9 cellular contexts compared by ENCODE assay signal in the genomic region with DNA sequence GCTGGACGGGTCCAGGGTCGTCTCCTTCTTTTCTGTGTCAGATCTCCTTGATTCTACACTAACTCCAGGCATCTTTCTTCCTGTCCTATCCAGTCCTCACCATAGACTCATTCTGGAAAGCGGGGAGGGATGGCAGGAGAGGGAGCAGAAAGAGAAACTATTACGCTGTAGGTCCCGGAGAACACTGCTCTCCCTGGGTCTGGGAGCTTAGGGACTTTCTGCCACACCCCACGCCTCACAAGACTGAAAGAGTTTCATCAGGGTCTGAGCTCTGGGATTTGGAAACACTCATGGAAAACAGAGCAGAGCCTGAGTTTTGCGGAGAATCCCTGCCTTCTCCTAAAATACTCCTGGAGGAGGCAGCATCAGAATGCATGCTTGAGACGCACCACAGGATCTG. TPM values are rescaled to one million over a fixed set of nuclear protein-coding genes. Genes with fewer than 3 reads are reported as not detected.
DNase-seq lines count a peak whose midpoint lies in the region; ATAC-seq, FAIRE-seq and TF ChIP-seq lines count a peak whose summit lies in the region.
"Had no signal": no experiment of that assay in that cellular context is flagged by ENCODE, and none has a peak within 500 bp of the region (broad histone marks: within the 10 kb centered on the region; RNA-seq: fewer than 3 reads in every experiment).

No MANE protein-coding gene starts in this region.

- H3K4me3 Mint-ChIP-seq in activated T-cell treated with anti-CD3 and anti-CD28 coated beads, Interleukin-2, amount 50 U/mL, for 4 hours: no peak overlapping the region

- H3K4me3 ChIP-seq in keratinocyte (ENCODE audit: control insufficient read depth in 2 of 3, extremely low read depth in 1 of 3, insufficient read depth in 2 of 3, low read depth in 1 of 3, low read length in 3 of 3) (no peak overlapping the region), spleen (peak overlapping the region in 1 of 8 donors; percentile 23)

- H3K9me3 Mint-ChIP-seq in activated T-cell treated with anti-CD3 and anti-CD28 coated beads, Interleukin-2, amount 50 U/mL, for 4 hours: no peaks in the 10 kb centered on the region

- intact Hi-C loops in spleen (cut with DNase I; ENCODE audit: low total_unique reads): no loop called here

- dilution Hi-C loops in keratinocyte (cut with MboI; ENCODE audit: extremely low pct_ligation_motif_present, low sequenced_read_pairs): no loop called here

- H3K9ac ChIP-seq in keratinocyte (ENCODE audit: control insufficient read depth, extremely low read depth, insufficient read depth, low read length): no peak overlapping the region

- DNase-seq in GM12891 (ENCODE audit: insufficient read length, low spot score): no peak
- DNase-seq in amniotic stem cell (lab: John Stamatoyannopoulos, UW): peak; percentile 7
- DNase-seq in keratinocyte (ENCODE audit: low read depth, low spot score): no peak
- DNase-seq in spleen: no peak
- DNase-seq in effector CD8-positive, alpha-beta T cell (lab: John Stamatoyannopoulos, UW): no peak
- DNase-seq in activated T-cell treated with anti-CD3 and anti-CD28 coated beads, Interleukin-2, amount 50 U/mL, for 4 hours: no peak
- no peak for DNase-seq in G401 (ENCODE audit: low spot score)
- no peak for DNase-seq in NCI-H345 treated with DMSO at 0.1 percent for 48 hours (lab: John Stamatoyannopoulos, UW; ENCODE audit: unreplicated experiment)
- DNase-seq: activated CD4-positive, CD25-positive, alpha-beta regulatory T cell treated with anti-CD3 and anti-CD28 coated beads, Interleukin-2, amount 50 U/mL, for 72 hours had no signal

- H3K27ac ChIP-seq in keratinocyte (ENCODE audit: control insufficient read depth, insufficient read depth, low read length) (no peak overlapping the region), spleen (peak overlapping the region in 7 of 8 donors; percentile 31 to 66 (median 59))

- H3K4me1 ChIP-seq in keratinocyte (ENCODE audit: control insufficient read depth, extremely low read depth, insufficient read depth, low read length) (peaks cover 17% of the 10 kb centered on the region), spleen (peaks cover 0 to 31% (median 15%) of the 10 kb centered on the region in 6 donors)

- no peak for TF ChIP-seq POLR2A in GM12891 (IDR thresholded peaks at IDR 0.05; ENCODE audit: low read depth, low read length)
- no peak for TF ChIP-seq POLR2A in spleen (IDR thresholded peaks at IDR 0.05)

- H3K9me1 ChIP-seq in keratinocyte (ENCODE audit: control insufficient read depth, extremely low read depth, insufficient read depth, low read length): no peaks in the 10 kb centered on the region

- in situ Hi-C loops in G401 (cut with HindIII; ENCODE audit: low sequenced_read_pairs): no loop called here

- H4K20me1 ChIP-seq in keratinocyte (ENCODE audit: control insufficient read depth, extremely low read depth, insufficient read depth, low read length): no peaks in the 10 kb centered on the region

- H3K4me2 ChIP-seq in keratinocyte (ENCODE audit: control insufficient read depth, extremely low read depth, insufficient read depth, low read depth, low read length): peak overlapping the region; percentile 61

- H3K27me3 ChIP-seq in keratinocyte (ENCODE audit: control insufficient read depth, extremely low read depth, insufficient read depth, low read length) (no peaks in the 10 kb centered on the region), spleen (replicated peaks in 1 of 7) (peaks cover 0 to 10% (median 0%) of the 10 kb centered on the region in 7 donors)

- peak; percentile 5 for FAIRE-seq in GM12891 (lab: Jason Lieb, UNC)
- FAIRE-seq in keratinocyte (lab: Jason Lieb, UNC): peak; percentile 36

- H3K4me1 Mint-ChIP-seq in activated T-cell treated with anti-CD3 and anti-CD28 coated beads, Interleukin-2, amount 50 U/mL, for 4 hours (ENCODE audit: low read depth): peaks cover 18% of the 10 kb centered on the region

- WGBS in spleen, 5 donors: 62 to 80% (median 79%) methylated on average over 8 of the region's 8 CpGs

- H2AFZ ChIP-seq in keratinocyte (ENCODE audit: control insufficient read depth, low read length): peak overlapping the region; percentile 54

- no peak for ATAC-seq in activated T-cell treated with anti-CD3 and anti-CD28 coated beads, Interleukin-2, amount 50 U/mL, for 4 hours

- TF ChIP-seq CTCF in keratinocyte (optimal IDR thresholded peaks at IDR 0.05 in 1 of 3, IDR thresholded peaks at IDR 0.05 in 1 of 3, conservative IDR thresholded peaks at IDR 0.05 in 1 of 3; ENCODE audit: extremely low read depth in 1 of 3, insufficient read depth in 2 of 3, low read length in 3 of 3): no peak
- TF ChIP-seq CTCF in spleen (IDR thresholded peaks at IDR 0.05 in 8 of 11, conservative IDR thresholded peaks at IDR 0.05 in 3 of 11): no peak

- no peaks in the 10 kb centered on the region for H3K36me3 Mint-ChIP-seq in activated T-cell treated with anti-CD3 and anti-CD28 coated beads, Interleukin-2, amount 50 U/mL, for 4 hours (ENCODE audit: insufficient read depth)

- H3K9me3 ChIP-seq in keratinocyte (ENCODE audit: control insufficient read depth, low read depth, low read length) (no peaks in the 10 kb centered on the region), spleen (no peaks in the 10 kb centered on the region)

- H3K79me2 ChIP-seq in keratinocyte (ENCODE audit: control insufficient read depth, insufficient read depth, low read length): no peaks in the 10 kb centered on the region

- H3K27me3 Mint-ChIP-seq in activated T-cell treated with anti-CD3 and anti-CD28 coated beads, Interleukin-2, amount 50 U/mL, for 4 hours (ENCODE audit: low read depth): peaks cover 7% of the 10 kb centered on the region

- H3K36me3 ChIP-seq in keratinocyte (ENCODE audit: control insufficient read depth in 2 of 2, extremely low read depth in 1 of 2, insufficient read depth in 2 of 2, low read length in 2 of 2): no peaks in the 10 kb centered on the region
- H3K36me3 ChIP-seq in spleen: no peaks in the 10 kb centered on the region

TF ChIP-seq in GM12891, 5 proteins besides CTCF, POLR2A, EP300 and RAD21:
- TF ChIP-seq TAF1 (IDR thresholded peaks at IDR 0.05; ENCODE audit: low read depth, low read length) (no peak), SPI1 (IDR thresholded peaks at IDR 0.05; ENCODE audit: low read depth, low read length) (no peak), POU2F2 (IDR thresholded peaks at IDR 0.05; ENCODE audit: low read depth, low read length) (no peak), PAX5 (IDR thresholded peaks at IDR 0.05; ENCODE audit: insufficient read depth, low read length, severe bottlenecking) (no peak), POLR2AphosphoS5 (IDR thresholded peaks at IDR 0.05; ENCODE audit: low read depth, low read length) (no peak)

RNA-seq across cellular contexts. Expression of gene ASB13, which starts 38.0 kb away (rescaled TPM):
- 6.8 TPM for polyA plus RNA-seq in GM12891 (2012; ENCODE audit: low read depth, missing spikeins)
- 6.4 to 8.4 TPM (median 8.1 TPM) in 3 replicates for polyA plus RNA-seq in keratinocyte
- 3.3 TPM for polyA plus RNA-seq in keratinocyte (2011; ENCODE audit: low read depth)
- polyA plus RNA-seq in keratinocyte (2011; cell fraction: cytosol; rRNA removed): 4.8 and 7.2 TPM in 2 replicates
- polyA plus RNA-seq in keratinocyte (2011; cell fraction: nucleus; rRNA removed): 5.6 and 6.6 TPM in 2 replicates
- polyA plus RNA-seq in keratinocyte (2012; ENCODE audit: low replicate concordance): 8.2 and 11.3 TPM in 2 replicates
- 10.6 to 13.9 TPM (median 11.4 TPM) in 3 replicates for polyA minus RNA-seq in keratinocyte
- polyA minus RNA-seq in keratinocyte (2011; cell fraction: cytosol; rRNA and poly(A)+ RNA removed): 9.0 TPM
- 5.9 and 6.4 TPM in 2 replicates for polyA minus RNA-seq in keratinocyte (2011; cell fraction: nucleus; rRNA and poly(A)+ RNA removed)
- total RNA-seq in spleen: 10 to 100 TPM; 17.0 to 29.6 (median 21.6) TPM
- polyA plus RNA-seq in spleen: 10 to 100 TPM; 17.7 to 25.4 (median 25.1) TPM
- total RNA-seq in activated T-cell treated with anti-CD3 and anti-CD28 coated beads, Interleukin-2, amount 50 U/mL, for 4 hours: 10 to 100 TPM in 1 of 3 donors, 1 to 10 TPM in 2; 7.4 to 15.3 (median 8.0) TPM
- total RNA-seq in G401 (2014; rRNA removed; shearing (Covaris generic)): 16.4 and 17.9 TPM in 2 replicates

RNA-seq across cellular contexts. Expression of gene TASOR2, which starts 56.3 kb away (rescaled TPM):
- 11.8 TPM for polyA plus RNA-seq in GM12891 (2012; ENCODE audit: low read depth, missing spikeins)
- polyA plus RNA-seq in keratinocyte: 34.9 to 40.4 TPM (median 35.0 TPM) in 3 replicates
- polyA plus RNA-seq in keratinocyte (2011; ENCODE audit: low read depth): 38.8 TPM
- polyA plus RNA-seq in keratinocyte (2011; cell fraction: cytosol; rRNA removed): 14.9 and 29.6 TPM in 2 replicates
- polyA plus RNA-seq in keratinocyte (2011; cell fraction: nucleus; rRNA removed): 61.5 and 71.4 TPM in 2 replicates
- polyA plus RNA-seq in keratinocyte (2012; ENCODE audit: low replicate concordance): 18.2 and 26.5 TPM in 2 replicates
- 17.5 to 82.6 TPM (median 47.0 TPM) in 3 replicates for polyA minus RNA-seq in keratinocyte
- 40.9 TPM for polyA minus RNA-seq in keratinocyte (2011; cell fraction: cytosol; rRNA and poly(A)+ RNA removed)
- polyA minus RNA-seq in keratinocyte (2011; cell fraction: nucleus; rRNA and poly(A)+ RNA removed): 93.5 and 163 TPM in 2 replicates
- 10 to 100 TPM; 58.3 to 87.9 (median 72.6) TPM for total RNA-seq in spleen
- polyA plus RNA-seq in spleen: 10 to 100 TPM in 2 of 3 donors, 1 to 10 TPM in 1; 9.5 to 11.3 (median 10.1) TPM
- total RNA-seq in activated T-cell treated with anti-CD3 and anti-CD28 coated beads, Interleukin-2, amount 50 U/mL, for 4 hours: 100 to 1,000 TPM in 2 of 3 donors, 10 to 100 TPM in 1; 93.4 to 115 (median 109) TPM
- total RNA-seq in G401 (2014; rRNA removed; shearing (Covaris generic)): 31.4 and 39.7 TPM in 2 replicates
